In the genomic region with DNA sequence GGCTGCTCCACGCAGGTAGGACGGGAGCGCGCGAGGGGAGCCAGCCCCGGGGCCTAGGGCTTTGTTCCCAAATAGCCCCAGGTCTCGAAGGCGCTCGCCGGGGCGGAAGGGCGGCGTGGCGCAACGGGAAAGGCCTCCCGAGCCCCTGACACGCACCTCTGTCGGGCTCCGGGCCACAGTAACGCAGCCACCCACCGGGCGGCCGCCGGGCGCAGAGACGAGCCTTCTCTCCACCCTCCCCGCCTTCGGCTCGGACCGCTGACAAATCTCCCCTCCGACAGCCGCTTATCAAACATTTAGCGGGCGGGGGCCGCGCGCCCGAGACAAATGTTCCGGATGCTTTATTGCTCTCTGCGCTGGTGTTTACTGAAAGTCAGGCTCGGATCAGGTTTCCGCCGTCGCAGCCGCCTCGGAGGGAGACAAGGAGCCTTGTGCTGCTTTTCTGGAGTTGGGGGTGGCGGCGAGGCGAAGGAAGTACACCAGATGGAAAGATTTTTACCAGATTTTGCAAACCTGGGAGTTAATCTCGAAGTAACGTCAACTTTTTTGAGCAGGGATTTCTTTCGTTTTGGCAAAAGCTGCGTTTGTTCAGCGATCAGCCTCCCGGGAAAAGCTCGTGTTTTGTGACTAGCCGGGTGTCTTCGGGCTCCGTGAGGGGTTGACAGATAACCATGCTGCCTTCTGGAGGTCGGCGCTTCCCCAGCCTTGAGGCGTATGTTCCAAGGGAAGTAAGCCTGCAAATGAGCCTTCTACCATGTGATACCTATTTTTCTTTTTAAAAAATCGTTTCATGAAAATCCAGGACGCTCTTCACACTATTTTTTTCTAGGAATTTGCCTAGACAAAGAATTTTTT, we compare ENCODE assay signal across 8 cellular contexts. TPM values are rescaled to one million over a fixed set of nuclear protein-coding genes. Genes with fewer than 3 reads are reported as not detected.
DNase-seq lines count a peak whose midpoint lies in the region; ATAC-seq and TF ChIP-seq lines count a peak whose summit lies in the region.

No MANE protein-coding gene starts in this region.

- ATAC-seq in GM18520 (IDR thresholded peaks at IDR 0.05; ENCODE audit: unreplicated experiment), result peak; percentile 17
- peak; percentile 23 for ATAC-seq in HG03039 (IDR thresholded peaks at IDR 0.05; ENCODE audit: unreplicated experiment)

- no peak for TF ChIP-seq POLR2A in erythroblast (IDR thresholded peaks at IDR 0.05; ENCODE audit: low read length)

- no peaks in the 10 kb centered on the region for H3K36me3 ChIP-seq in mucosa of stomach (ENCODE audit: control insufficient read depth, insufficient read depth, low read length)
- H3K36me3 ChIP-seq in stomach smooth muscle (ENCODE audit: control insufficient read depth in 2 of 2, insufficient read depth in 2 of 2, low read length in 2 of 2), result peaks cover 0 to under 1% of the 10 kb centered on the region in 2 donors

- H3K27ac ChIP-seq in AG04450 (ENCODE audit: low read depth, low read length) (peak overlapping the region; percentile 75), stomach smooth muscle (ENCODE audit: low read length) (peak overlapping the region; percentile 77)

- H3K9ac ChIP-seq in mucosa of stomach (ENCODE audit: low read length), result peak overlapping the region; percentile 77
- H3K9ac ChIP-seq in stomach smooth muscle (ENCODE audit: low read length in 2 of 2), result peak overlapping the region; percentile 76 to 79

- CTCF ChIA-PET in AG04450 (lab: Charles Lee), result no interaction called here

- H3K9me3 ChIP-seq in AG04450 (ENCODE audit: control insufficient read depth, insufficient read depth, low read length) (no peaks in the 10 kb centered on the region; the same call in 1 of the 2 replicates), mucosa of stomach (ENCODE audit: control insufficient read depth, low read length) (no peaks in the 10 kb centered on the region), stomach smooth muscle (ENCODE audit: control insufficient read depth in 2 of 2, low read length in 2 of 2) (no peaks in the 10 kb centered on the region)

- H3K4me1 ChIP-seq in mucosa of stomach (ENCODE audit: control insufficient read depth, insufficient read depth, low read length), result peaks cover 17% of the 10 kb centered on the region
- H3K4me1 ChIP-seq in stomach smooth muscle (ENCODE audit: control insufficient read depth, insufficient read depth, low read length), result peaks cover 8% of the 10 kb centered on the region

- DNase-seq in AG04450 (ENCODE audit: low read depth, low spot score), result no peak
- peak; percentile 27 to 72 for DNase-seq in NCI-H526 (lab: John Stamatoyannopoulos, UW)
- DNase-seq in activated T-cell treated with anti-CD3 and anti-CD28 coated beads for 48 hours (ENCODE audit: low read depth), result peak; percentile 47
- DNase-seq in erythroblast (lab: John Stamatoyannopoulos, UW), result peak; percentile 21 to 28

- H3K27me3 ChIP-seq in AG04450 (ENCODE audit: control insufficient read depth, insufficient read depth, low read length) (no peaks in the 10 kb centered on the region), mucosa of stomach (ENCODE audit: control insufficient read depth, insufficient read depth, low read length) (no peaks in the 10 kb centered on the region), stomach smooth muscle (ENCODE audit: control insufficient read depth in 1 of 2, insufficient read depth in 2 of 2, low read length in 2 of 2) (no peaks in the 10 kb centered on the region)

- H3K4me3 ChIP-seq in AG04450 (ENCODE audit: low read depth, low read length) (peak overlapping the region; percentile 92), mucosa of stomach (ENCODE audit: low read length) (peak overlapping the region; percentile 76), stomach smooth muscle (ENCODE audit: low read length in 2 of 2) (peak overlapping the region; percentile 86 to 98)

- no peak for TF ChIP-seq CTCF in AG04450 (IDR thresholded peaks at IDR 0.05; ENCODE audit: low read depth, low read length)

- POLR2A ChIA-PET in AG04450 (lab: Yijun Ruan, JAX), result no interaction called here

RNA-seq across cellular contexts. Expression of a gene that starts 1.0 kb away (rescaled TPM):
- 53.6 and 57.7 TPM in 2 replicates for polyA plus RNA-seq in AG04450 (2011; rRNA removed)
- 81.7 and 99.1 TPM in 2 replicates for polyA minus RNA-seq in AG04450 (2011; rRNA and poly(A)+ RNA removed)
